13 cellular contexts compared by ENCODE assay signal in genomic region chr6:128697392-128697689, GRCh38.
DNase-seq lines count a peak whose midpoint lies in the region; ATAC-seq and TF ChIP-seq lines count a peak whose summit lies in the region.
"Had no signal": no experiment of that assay in that cellular context is flagged by ENCODE, and none has a peak within 500 bp of the region (broad histone marks: within the 10 kb centered on the region; RNA-seq: fewer than 3 reads in every experiment).

No MANE protein-coding gene starts in this region.

- CTCF ChIA-PET in HCT116 (lab: Charles Lee), result no interaction called here

- TF ChIP-seq RAD21 in HCT116 (IDR thresholded peaks at IDR 0.05; ENCODE audit: low read depth), result no peak

- peak; percentile 36; the same call in 1 of the 2 replicates for ATAC-seq in HCT116
- ATAC-seq in RWPE2 (ENCODE audit: low read depth), result no peak
- ATAC-seq in natural killer cell, result no peak
- ATAC-seq: HepG2 had no signal

- H3K9me2 ChIP-seq in HCT116 (ENCODE audit: insufficient read depth), result no peaks in the 10 kb centered on the region

- H3K36me3 Mint-ChIP-seq in natural killer cell, result no peaks in the 10 kb centered on the region
- H3K36me3 Mint-ChIP-seq: CD4-positive, CD25-positive, alpha-beta regulatory T cell; CD8-positive, alpha-beta memory T cell had no signal

- BruUV-seq in HCT116 (replicated peaks; lab: Mats Ljungman, UMichigan), result no TSS peak

- POLR2A ChIA-PET in HCT116 (lab: Charles Lee), result no interaction called here

- TF ChIP-seq CTCF in HCT116 (IDR thresholded peaks at IDR 0.05 in 2 of 3, conservative IDR thresholded peaks at IDR 0.05 in 1 of 3; ENCODE audit: borderline replicate concordance in 1 of 3, insufficient read depth in 1 of 3, low read depth in 2 of 3, low read length in 2 of 3) (no peak), RWPE2 (IDR thresholded peaks at IDR 0.05; ENCODE audit: poor library complexity, severe bottlenecking) (no peak), natural killer cell (IDR thresholded peaks at IDR 0.05) (no peak)

- H3K79me2 ChIP-seq in ACC112 (ENCODE audit: control insufficient read depth, insufficient read depth, low read length, unreplicated experiment) (no peaks in the 10 kb centered on the region), HCT116 (ENCODE audit: insufficient read depth, low read length) (no peaks in the 10 kb centered on the region)

- H3K27ac ChIP-seq in ACC112 (ENCODE audit: low read depth, low read length), result peak overlapping the region; percentile 20; the same call in 1 of the 2 replicates
- no peak overlapping the region for H3K27ac ChIP-seq in HCT116 (ENCODE audit: low read depth, low read length)
- H3K27ac ChIP-seq in RWPE2 (ENCODE audit: poor library complexity, severe bottlenecking), result peak overlapping the region; percentile 40

- no peak for DNase-seq in HCT116 (ENCODE audit: low read depth, low spot score)
- no peak for DNase-seq in RWPE2 (ENCODE audit: low spot score)
- no peak for DNase-seq in natural killer cell
- no peak for DNase-seq in germinal center (ENCODE audit: low spot score)
- DNase-seq in NCI-H1092 treated with DMSO at 0.1 percent for 48 hours (lab: John Stamatoyannopoulos, UW), result no peak
- DNase-seq: BE2C; C1 segment of cervical spinal cord; CD4-positive, CD25-positive, alpha-beta regulatory T cell; CD8-positive, alpha-beta memory T cell; COR-L47; H9 had no signal

- H3K9me3 Mint-ChIP-seq in natural killer cell, result no peaks in the 10 kb centered on the region
- H3K9me3 Mint-ChIP-seq: H9 had no signal

- no peak for TF ChIP-seq POLR2A in HCT116 (IDR thresholded peaks at IDR 0.05; ENCODE audit: borderline replicate concordance, extremely low read depth, insufficient read depth, insufficient read length)

- no peak overlapping the region for H3K4me2 ChIP-seq in HCT116 (ENCODE audit: low read length)

- no peaks in the 10 kb centered on the region for H3K27me3 Mint-ChIP-seq in natural killer cell (ENCODE audit: low read depth in 2 of 2)
- H3K27me3 Mint-ChIP-seq: CD4-positive, CD25-positive, alpha-beta regulatory T cell had no signal

- no peaks in the 10 kb centered on the region for H4K20me1 ChIP-seq in HCT116 (ENCODE audit: insufficient read depth)

- peaks cover 13% of the 10 kb centered on the region for H3K4me1 ChIP-seq in ACC112 (ENCODE audit: control insufficient read depth, insufficient read depth, low read length, unreplicated experiment)
- H3K4me1 ChIP-seq in HCT116 (ENCODE audit: control insufficient read depth in 1 of 2, insufficient read depth in 2 of 2, low read length in 2 of 2), result peaks cover 8 to 13% of the 10 kb centered on the region in 2 experiments; a peak in 3 of 4 replicates
- H3K4me1 ChIP-seq in RWPE2 (ENCODE audit: insufficient read depth, poor library complexity, severe bottlenecking), result peaks cover 6% of the 10 kb centered on the region

- H2AFZ ChIP-seq in ACC112 (ENCODE audit: low read length, unreplicated experiment) (no peak overlapping the region), HCT116 (ENCODE audit: low read depth, low read length, poor library complexity, severe bottlenecking) (no peak overlapping the region)

- no peak overlapping the region for H3K4me3 ChIP-seq in ACC112 (ENCODE audit: low read depth, low read length)
- no peak overlapping the region for H3K4me3 ChIP-seq in HCT116 (replicated peaks in 1 of 2; ENCODE audit: low read depth in 1 of 2, low read length in 2 of 2)
- H3K4me3 ChIP-seq in RWPE2 (ENCODE audit: severe bottlenecking), result no peak overlapping the region

- RAD21 ChIA-PET in HCT116 (lab: Charles Lee; ENCODE audit: low non-redundant PET in 1 of 2, low total read pairs in 2 of 2, uncharacterized antibody in 2 of 2, unreplicated experiment in 2 of 2), result no interaction called here

- H3K4me1 Mint-ChIP-seq in natural killer cell, result no peaks in the 10 kb centered on the region
- H3K4me1 Mint-ChIP-seq: CD4-positive, CD25-positive, alpha-beta regulatory T cell; H9 had no signal

- no peak overlapping the region for H3K4me3 Mint-ChIP-seq in natural killer cell
- H3K4me3 Mint-ChIP-seq: CD4-positive, CD25-positive, alpha-beta regulatory T cell; CD8-positive, alpha-beta memory T cell; H9 had no signal

- H3K27me3 ChIP-seq in ACC112 (ENCODE audit: insufficient read depth, low read length) (no peaks in the 10 kb centered on the region), HCT116 (ENCODE audit: insufficient read depth, low read length) (no peaks in the 10 kb centered on the region), RWPE2 (ENCODE audit: insufficient read depth, poor library complexity, severe bottlenecking) (no peaks in the 10 kb centered on the region)
- H3K27me3 ChIP-seq: BE2C had no signal

- no peak overlapping the region for H3K27ac Mint-ChIP-seq in natural killer cell
- H3K27ac Mint-ChIP-seq: CD4-positive, CD25-positive, alpha-beta regulatory T cell; CD8-positive, alpha-beta memory T cell; H9 had no signal

- no peak overlapping the region for H3K9ac ChIP-seq in HCT116 (ENCODE audit: low read length)

- H3K9me3 ChIP-seq in HCT116 (ENCODE audit: control insufficient read depth in 1 of 2, insufficient read depth in 1 of 2, low read depth in 1 of 2, low read length in 2 of 2), result no peaks in the 10 kb centered on the region
- H3K9me3 ChIP-seq in RWPE2 (ENCODE audit: severe bottlenecking), result no peaks in the 10 kb centered on the region
- H3K9me3 ChIP-seq: BE2C had no signal

- H3K36me3 ChIP-seq in ACC112 (ENCODE audit: insufficient read depth, low read length) (no peaks in the 10 kb centered on the region), HCT116 (ENCODE audit: control insufficient read depth in 1 of 2, insufficient read depth in 2 of 2, low read length in 2 of 2) (no peaks in the 10 kb centered on the region), RWPE2 (ENCODE audit: low read depth) (no peaks in the 10 kb centered on the region)
- H3K36me3 ChIP-seq: BE2C had no signal

- intact Hi-C loops in HCT116 (cut with micrococcal nuclease), result no loop called here
- intact Hi-C loops in natural killer cell (cut with micrococcal nuclease), result no loop called here

TF ChIP-seq in HCT116, 20 proteins besides CTCF, POLR2A, EP300 and RAD21:
- no peak for TF ChIP-seq SRF (IDR thresholded peaks at IDR 0.05; ENCODE audit: low read depth)
- TF ChIP-seq EGR1 (IDR thresholded peaks at IDR 0.05; ENCODE audit: low read depth), result no peak
- TF ChIP-seq ZBTB33 (IDR thresholded peaks at IDR 0.05; ENCODE audit: extremely low read depth, insufficient replicate concordance, low read length), result no peak
- no peak for TF ChIP-seq EZH2 (IDR thresholded peaks at IDR 0.05)
- no peak for TF ChIP-seq SP1 (IDR thresholded peaks at IDR 0.05; ENCODE audit: low read depth)
- TF ChIP-seq ZFX (IDR thresholded peaks at IDR 0.05), result no peak
- no peak for TF ChIP-seq POLR2AphosphoS5 (IDR thresholded peaks at IDR 0.05; ENCODE audit: low read depth, low read length)
- TF ChIP-seq FOSL1 (IDR thresholded peaks at IDR 0.05; ENCODE audit: low read depth), result no peak
- no peak for TF ChIP-seq JUND (IDR thresholded peaks at IDR 0.05)
- no peak for TF ChIP-seq CEBPB (IDR thresholded peaks at IDR 0.05; ENCODE audit: low read depth)
- TF ChIP-seq REST (IDR thresholded peaks at IDR 0.05; ENCODE audit: low read depth), result no peak
- TF ChIP-seq SIN3A (IDR thresholded peaks at IDR 0.05; ENCODE audit: low read depth), result no peak
- TF ChIP-seq EZH2phosphoT487 (IDR thresholded peaks at IDR 0.05; ENCODE audit: borderline replicate concordance), result no peak
- no peak for TF ChIP-seq ATF3 (IDR thresholded peaks at IDR 0.05)
- no peak for TF ChIP-seq CBX3 (IDR thresholded peaks at IDR 0.05; ENCODE audit: low read depth)
